8 cellular contexts compared by ENCODE assay signal in the genomic region with DNA sequence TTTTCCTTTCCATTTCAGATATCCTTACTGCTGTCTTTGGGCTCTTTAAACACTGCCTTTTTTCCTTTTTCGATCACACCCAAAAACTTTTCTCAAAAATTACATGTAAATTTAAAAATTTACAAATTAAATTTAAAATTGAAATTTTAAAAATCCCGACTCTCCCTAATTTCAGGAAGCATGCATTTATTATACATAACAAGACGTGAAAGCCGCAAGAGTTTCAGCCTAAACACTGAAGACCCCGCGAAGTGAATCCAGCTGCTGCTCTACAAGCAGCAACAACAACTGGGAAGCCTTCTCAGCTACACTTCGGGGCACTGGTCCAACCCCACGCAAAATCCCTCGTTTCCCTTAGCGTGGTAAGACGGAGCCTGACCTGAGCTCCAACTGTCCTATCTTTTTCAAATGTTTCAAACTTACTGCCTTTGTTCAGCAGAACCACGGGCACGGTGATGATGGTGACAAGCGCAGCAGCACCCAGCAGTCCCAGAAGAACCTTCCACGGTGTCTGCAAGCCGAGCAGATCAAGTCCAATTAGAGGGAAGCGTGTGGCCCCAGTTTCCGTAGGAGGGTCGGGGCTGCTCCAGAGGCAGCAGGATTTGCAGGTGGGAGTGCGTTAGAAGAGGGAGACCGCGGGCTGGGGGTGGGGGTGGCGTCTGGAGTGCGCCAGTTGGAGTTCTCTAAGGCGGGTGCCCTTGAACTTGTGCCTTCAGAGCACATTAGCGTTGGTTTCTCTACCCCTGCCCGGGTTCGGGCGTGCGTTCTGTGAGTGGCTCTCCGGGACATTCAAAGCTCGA. TPM values are rescaled to one million over a fixed set of nuclear protein-coding genes. Genes with fewer than 3 reads are reported as not detected.
DNase-seq lines count a peak whose midpoint lies in the region; ATAC-seq and TF ChIP-seq lines count a peak whose summit lies in the region.

No MANE protein-coding gene starts in this region.

- H3K4me3 Mint-ChIP-seq in activated CD4-positive, alpha-beta memory T cell treated with anti-CD3 and anti-CD28 coated beads for 36 hours = peak overlapping the region; percentile 90

- CTCF ChIA-PET in activated CD4-positive, alpha-beta memory T cell treated with anti-CD3 and anti-CD28 coated beads for 36 hours (lab: Charles Lee) = interaction anchor here (1.3 to 4.5 kb wide), 5 partner anchors 14 to 120 kb away, joined by 3 to 45 read pairs (median 9); no protein-coding TSS in a partner anchor

- peak; percentile 29 for DNase-seq in activated CD4-positive, alpha-beta memory T cell treated with anti-CD3 and anti-CD28 coated beads for 36 hours
- DNase-seq in fibroblast of pulmonary artery (ENCODE audit: low read depth) = no peak
- peak; percentile 6 for DNase-seq in occipital lobe (lab: John Stamatoyannopoulos, UW)
- DNase-seq in GM10266 (ENCODE audit: extremely low spot score) = no peak
- no peak for DNase-seq in effector CD4-positive, alpha-beta T cell

- peak overlapping the region; percentile 74 for H3K4me3 ChIP-seq in fibroblast of pulmonary artery (replicated peaks; ENCODE audit: low read depth, low read length)

- H3K27me3 Mint-ChIP-seq in activated CD4-positive, alpha-beta memory T cell treated with anti-CD3 and anti-CD28 coated beads for 36 hours = no peaks in the 10 kb centered on the region

- peaks cover 11% of the 10 kb centered on the region for H3K9me3 Mint-ChIP-seq in activated CD4-positive, alpha-beta memory T cell treated with anti-CD3 and anti-CD28 coated beads for 36 hours

- POLR2A ChIA-PET in activated CD4-positive, alpha-beta memory T cell treated with anti-CD3 and anti-CD28 coated beads for 36 hours (lab: Charles Lee) = interaction anchor here (1.2 to 4.1 kb wide), 2 partner anchors 14 to 61 kb away, joined by 3 to 31 read pairs; no protein-coding TSS in a partner anchor

- peak overlapping the region; percentile 82 for H3K27ac Mint-ChIP-seq in activated CD4-positive, alpha-beta memory T cell treated with anti-CD3 and anti-CD28 coated beads for 36 hours

- H3K36me3 Mint-ChIP-seq in activated CD4-positive, alpha-beta memory T cell treated with anti-CD3 and anti-CD28 coated beads for 36 hours = peaks cover 24% of the 10 kb centered on the region

- H3K4me1 Mint-ChIP-seq in activated CD4-positive, alpha-beta memory T cell treated with anti-CD3 and anti-CD28 coated beads for 36 hours (ENCODE audit: low read depth) = peaks cover 56% of the 10 kb centered on the region

- intact Hi-C loops in activated CD4-positive, alpha-beta memory T cell treated with anti-CD3 and anti-CD28 coated beads for 36 hours (cut with micrococcal nuclease) = loop anchor here (1.0 to 5.0 kb wide), 7 partner anchors 14 to 906 kb away; a partner anchor contains a TSS

- ATAC-seq in HG02798 (IDR thresholded peaks at IDR 0.05; ENCODE audit: poor library complexity, unreplicated experiment) (peak; percentile 1), HG03469 (IDR thresholded peaks at IDR 0.05; ENCODE audit: unreplicated experiment) (no peak), HG03565 (IDR thresholded peaks at IDR 0.05; ENCODE audit: unreplicated experiment) (no peak)

- no peak for TF ChIP-seq CTCF in fibroblast of pulmonary artery (IDR thresholded peaks at IDR 0.05; ENCODE audit: low read length, missing control alignments)
- TF ChIP-seq CTCF in GM10266 (IDR thresholded peaks at IDR 0.05; ENCODE audit: control insufficient read depth, insufficient read depth, low read depth, missing control alignments) = no peak

RNA-seq across cellular contexts. Expression of a gene that starts 0.8 kb away (rescaled TPM):
- 10 to 100 TPM; 29.9 to 30.7 TPM for total RNA-seq in activated CD4-positive, alpha-beta memory T cell treated with anti-CD3 and anti-CD28 coated beads for 36 hours
- total RNA-seq in occipital lobe = 6.4 TPM

Comparison
In these comparisons a context has a peak if more than half of its experiments do, and no peak if none do; other contexts are left out.
1. DNase-seq: peak in activated CD4-positive, alpha-beta memory T cell treated with anti-CD3 and anti-CD28 coated beads for 36 hours (single experiment) and occipital lobe (single experiment); none in fibroblast of pulmonary artery (single experiment), GM10266 (single experiment) and effector CD4-positive, alpha-beta T cell (single experiment).